In genomic region chr10:84783386-84783785, GRCh38 we compare ENCODE assay signal across 9 cellular contexts.
A peak's percentile ranks its signal among the peaks of the same experiment; 100 is the strongest.
DNase-seq lines count a peak whose midpoint lies in the region; ATAC-seq and TF ChIP-seq lines count a peak whose summit lies in the region.
"Had no signal": no experiment of that assay in that cellular context is flagged by ENCODE, and none has a peak within 500 bp of the region (broad histone marks: within the 10 kb centered on the region; RNA-seq: fewer than 3 reads in every experiment).

No MANE protein-coding gene starts in this region.

- H3K4me3 ChIP-seq in AG09309 (ENCODE audit: control insufficient read depth, low read depth, low read length), result no peak overlapping the region

- ATAC-seq in HG02852 (IDR thresholded peaks at IDR 0.05; ENCODE audit: unreplicated experiment), result peak; percentile 78

- no peak overlapping the region for H3K4me3 Mint-ChIP-seq in activated T-cell treated with anti-CD3 and anti-CD28 coated beads, Interleukin-2, amount 50 U/mL, for 24 hours
- H3K4me3 Mint-ChIP-seq: dendritic cell treated with granulocyte-macrophage colony-stimulating factor and Interleukin-4, amounts not matched to agents 40 ng/mL and 50 ng/mL, for 4 days had no signal

- peaks cover 2% of the 10 kb centered on the region for H3K27me3 Mint-ChIP-seq in activated T-cell treated with anti-CD3 and anti-CD28 coated beads, Interleukin-2, amount 50 U/mL, for 24 hours
- H3K27me3 Mint-ChIP-seq: dendritic cell treated with granulocyte-macrophage colony-stimulating factor and Interleukin-4, amounts not matched to agents 40 ng/mL and 50 ng/mL, for 4 days had no signal

- H3K36me3 Mint-ChIP-seq in activated T-cell treated with anti-CD3 and anti-CD28 coated beads, Interleukin-2, amount 50 U/mL, for 24 hours (ENCODE audit: low read depth), result no peaks in the 10 kb centered on the region

- in situ Hi-C loops in GM13977 (cut with MboI; ENCODE audit: low pct_unique_long_range_greater_than_20kb, low sequenced_read_pairs, unreplicated experiment), result no loop called here

- H3K9me3 Mint-ChIP-seq in activated T-cell treated with anti-CD3 and anti-CD28 coated beads, Interleukin-2, amount 50 U/mL, for 24 hours, result no peaks in the 10 kb centered on the region
- H3K9me3 Mint-ChIP-seq: dendritic cell treated with granulocyte-macrophage colony-stimulating factor and Interleukin-4, amounts not matched to agents 40 ng/mL and 50 ng/mL, for 4 days had no signal

- no peak overlapping the region for H3K27ac Mint-ChIP-seq in activated T-cell treated with anti-CD3 and anti-CD28 coated beads, Interleukin-2, amount 50 U/mL, for 24 hours
- H3K27ac Mint-ChIP-seq: dendritic cell treated with granulocyte-macrophage colony-stimulating factor and Interleukin-4, amounts not matched to agents 40 ng/mL and 50 ng/mL, for 4 days had no signal

- no peak for DNase-seq in AG09309 (ENCODE audit: low read depth)
- peak; percentile 45 for DNase-seq in GM13977 (ENCODE audit: low spot score)
- DNase-seq in NCI-H2081 treated with DMSO at 0.1 percent for 48 hours (lab: John Stamatoyannopoulos, UW), result peak; percentile 16
- DNase-seq in dermis blood vessel endothelial cell, result peak; percentile 16
- peak; percentile 22 for DNase-seq in midbrain (lab: John Stamatoyannopoulos, UW)
- DNase-seq in activated T-cell treated with anti-CD3 and anti-CD28 coated beads, Interleukin-2, amount 50 U/mL, for 24 hours, result no peak
- DNase-seq in stimulated activated CD8-positive, alpha-beta memory T cell treated with anti-CD3 and anti-CD28 coated beads, Interleukin-4, amount 100 ng/mL, for 48 hours, result no peak

- no peaks in the 10 kb centered on the region for H3K4me1 Mint-ChIP-seq in activated T-cell treated with anti-CD3 and anti-CD28 coated beads, Interleukin-2, amount 50 U/mL, for 24 hours (ENCODE audit: low read depth)

- TF ChIP-seq CTCF in AG09309 (IDR thresholded peaks at IDR 0.05; ENCODE audit: control insufficient read depth, insufficient read depth, low read depth, low read length, missing control alignments), result peak; percentile 22
- peak; percentile 62 for TF ChIP-seq CTCF in GM13977 (IDR thresholded peaks at IDR 0.05; ENCODE audit: extremely low read depth, insufficient read depth, missing control alignments)

Comparison
In these comparisons a context has a peak if more than half of its experiments do, and no peak if none do; other contexts are left out.
1. DNase-seq: peak in GM13977 (single experiment), NCI-H2081 treated with DMSO at 0.1 percent for 48 hours (single experiment), dermis blood vessel endothelial cell (single experiment) and midbrain (single experiment); none in AG09309 (single experiment), activated T-cell treated with anti-CD3 and anti-CD28 coated beads, Interleukin-2, amount 50 U/mL, for 24 hours (single experiment) and stimulated activated CD8-positive, alpha-beta memory T cell treated with anti-CD3 and anti-CD28 coated beads, Interleukin-4, amount 100 ng/mL, for 48 hours (single experiment).